In the genomic region with DNA sequence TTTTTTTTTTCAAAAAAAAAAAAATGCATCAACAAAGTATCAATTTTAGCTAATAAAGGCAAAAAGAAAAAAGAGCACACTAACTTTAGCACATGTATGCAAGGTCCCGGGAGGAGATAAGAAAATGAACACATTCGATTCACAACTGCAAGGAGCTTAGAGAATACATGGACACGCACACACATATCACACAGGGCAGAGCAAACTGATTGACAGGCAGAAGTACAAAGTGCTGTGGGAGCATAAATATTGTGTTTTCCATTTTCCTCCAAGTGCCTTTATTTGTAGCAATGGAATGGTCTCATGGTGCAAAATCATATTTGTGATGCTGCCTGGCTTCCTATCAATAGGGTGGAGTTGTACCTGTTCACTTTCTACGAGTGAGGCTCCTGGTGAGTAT, we compare ENCODE assay signal across 18 cellular contexts.
"Had no signal": no experiment of that assay in that cellular context is flagged by ENCODE, and none has a peak within 500 bp of the region (broad histone marks: within the 10 kb centered on the region; RNA-seq: fewer than 3 reads in every experiment).

No MANE protein-coding gene starts in this region.

- H3K4me3 ChIP-seq: transverse colon had no signal

- H3K27me3 ChIP-seq: neutrophil, transverse colon had no signal

- H3K9me3 ChIP-seq: neutrophil, transverse colon had no signal

- DNase-seq: activated CD4-positive, alpha-beta T cell treated with anti-CD3 and anti-CD28 coated beads for 48 hours; activated CD4-positive, CD25-positive, alpha-beta regulatory T cell; activated CD8-positive, alpha-beta T cell treated with anti-CD3 and anti-CD28 coated beads, Interleukin-2, amount 10 ng/mL, durations not matched to agents 7 days and 5 days; activated naive CD4-positive, alpha-beta T cell treated with Interleukin-2 at 50 U/mL for 16 hours; activated naive CD8-positive, alpha-beta T cell treated with anti-CD3 and anti-CD28 coated beads, Interleukin-2, amount 10 ng/mL, durations not matched to agents 7 days and 5 days; activated T-cell treated with anti-CD3 and anti-CD28 coated beads, Interleukin-2, amount 50 U/mL, for 24 hours; cerebellar nuclear complex; cortex of kidney; effector CD4-positive, alpha-beta T cell; mesendoderm; naive thymus-derived CD8-positive, alpha-beta T cell; stimulated activated CD4-positive, alpha-beta T cell treated with anti-CD3 and anti-CD28 coated beads, Interleukin-2, amount 100 ng/mL, for 24 hours; stimulated activated naive CD8-positive, alpha-beta T cell treated with anti-CD3 and anti-CD28 coated beads, Interleukin-15, Interleukin-2, amounts not matched to agents 100 U/mL and 50 U/mL, for 24 hours; T-helper 1 cell; T-helper 9 cell; transverse colon had no signal

- ATAC-seq: activated CD8-positive, alpha-beta T cell treated with anti-CD3 and anti-CD28 coated beads, Interleukin-2, amount 10 ng/mL, durations not matched to agents 7 days and 5 days; esophagus mucosa; naive thymus-derived CD8-positive, alpha-beta T cell; stimulated activated naive CD8-positive, alpha-beta T cell treated with anti-CD3 and anti-CD28 coated beads, Interleukin-15, Interleukin-2, amounts not matched to agents 100 U/mL and 50 U/mL, for 24 hours had no signal

- H3K27ac ChIP-seq: neutrophil, transverse colon had no signal

- H3K36me3 ChIP-seq: neutrophil, transverse colon had no signal
